1 cellular context compared by ENCODE assay signal in the genomic region with DNA sequence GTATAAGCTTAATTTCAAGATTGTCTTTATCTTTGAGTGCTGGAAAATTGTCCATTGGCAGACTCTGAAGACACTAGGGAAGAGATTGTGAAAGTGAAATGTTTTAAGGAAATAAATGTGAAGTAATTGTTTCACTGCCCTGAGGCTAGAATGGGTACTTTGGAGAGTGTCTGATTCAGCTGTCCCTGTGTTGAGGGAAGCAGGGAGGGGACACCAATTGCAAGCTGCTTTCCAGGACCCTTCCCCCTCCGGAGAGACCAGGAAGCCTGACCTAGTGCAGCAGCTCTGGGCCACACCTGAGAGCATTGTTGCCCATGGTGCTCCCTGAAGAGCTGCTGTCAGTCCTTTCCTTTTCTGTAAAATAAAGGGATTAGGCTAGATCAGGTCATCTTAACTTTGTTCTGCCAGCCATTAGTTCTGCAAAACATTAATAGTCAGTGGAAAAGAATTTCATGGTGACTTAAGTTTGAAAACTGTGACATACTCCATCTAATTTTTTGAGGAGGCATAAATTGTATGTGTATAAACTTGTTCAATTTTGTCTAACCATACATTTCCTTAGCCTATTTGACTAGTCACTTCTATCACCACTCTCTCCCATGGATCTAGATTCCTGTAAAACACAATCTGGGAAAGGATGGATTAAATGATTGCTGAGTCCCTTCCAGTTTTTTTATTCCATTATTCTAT.
TF ChIP-seq lines count a peak whose summit lies in the region.

No MANE protein-coding gene starts in this region.

TF ChIP-seq in GM23338, 12 proteins besides CTCF, POLR2A, EP300 and RAD21 (continued from another document):
- TF ChIP-seq, protein P1, sequence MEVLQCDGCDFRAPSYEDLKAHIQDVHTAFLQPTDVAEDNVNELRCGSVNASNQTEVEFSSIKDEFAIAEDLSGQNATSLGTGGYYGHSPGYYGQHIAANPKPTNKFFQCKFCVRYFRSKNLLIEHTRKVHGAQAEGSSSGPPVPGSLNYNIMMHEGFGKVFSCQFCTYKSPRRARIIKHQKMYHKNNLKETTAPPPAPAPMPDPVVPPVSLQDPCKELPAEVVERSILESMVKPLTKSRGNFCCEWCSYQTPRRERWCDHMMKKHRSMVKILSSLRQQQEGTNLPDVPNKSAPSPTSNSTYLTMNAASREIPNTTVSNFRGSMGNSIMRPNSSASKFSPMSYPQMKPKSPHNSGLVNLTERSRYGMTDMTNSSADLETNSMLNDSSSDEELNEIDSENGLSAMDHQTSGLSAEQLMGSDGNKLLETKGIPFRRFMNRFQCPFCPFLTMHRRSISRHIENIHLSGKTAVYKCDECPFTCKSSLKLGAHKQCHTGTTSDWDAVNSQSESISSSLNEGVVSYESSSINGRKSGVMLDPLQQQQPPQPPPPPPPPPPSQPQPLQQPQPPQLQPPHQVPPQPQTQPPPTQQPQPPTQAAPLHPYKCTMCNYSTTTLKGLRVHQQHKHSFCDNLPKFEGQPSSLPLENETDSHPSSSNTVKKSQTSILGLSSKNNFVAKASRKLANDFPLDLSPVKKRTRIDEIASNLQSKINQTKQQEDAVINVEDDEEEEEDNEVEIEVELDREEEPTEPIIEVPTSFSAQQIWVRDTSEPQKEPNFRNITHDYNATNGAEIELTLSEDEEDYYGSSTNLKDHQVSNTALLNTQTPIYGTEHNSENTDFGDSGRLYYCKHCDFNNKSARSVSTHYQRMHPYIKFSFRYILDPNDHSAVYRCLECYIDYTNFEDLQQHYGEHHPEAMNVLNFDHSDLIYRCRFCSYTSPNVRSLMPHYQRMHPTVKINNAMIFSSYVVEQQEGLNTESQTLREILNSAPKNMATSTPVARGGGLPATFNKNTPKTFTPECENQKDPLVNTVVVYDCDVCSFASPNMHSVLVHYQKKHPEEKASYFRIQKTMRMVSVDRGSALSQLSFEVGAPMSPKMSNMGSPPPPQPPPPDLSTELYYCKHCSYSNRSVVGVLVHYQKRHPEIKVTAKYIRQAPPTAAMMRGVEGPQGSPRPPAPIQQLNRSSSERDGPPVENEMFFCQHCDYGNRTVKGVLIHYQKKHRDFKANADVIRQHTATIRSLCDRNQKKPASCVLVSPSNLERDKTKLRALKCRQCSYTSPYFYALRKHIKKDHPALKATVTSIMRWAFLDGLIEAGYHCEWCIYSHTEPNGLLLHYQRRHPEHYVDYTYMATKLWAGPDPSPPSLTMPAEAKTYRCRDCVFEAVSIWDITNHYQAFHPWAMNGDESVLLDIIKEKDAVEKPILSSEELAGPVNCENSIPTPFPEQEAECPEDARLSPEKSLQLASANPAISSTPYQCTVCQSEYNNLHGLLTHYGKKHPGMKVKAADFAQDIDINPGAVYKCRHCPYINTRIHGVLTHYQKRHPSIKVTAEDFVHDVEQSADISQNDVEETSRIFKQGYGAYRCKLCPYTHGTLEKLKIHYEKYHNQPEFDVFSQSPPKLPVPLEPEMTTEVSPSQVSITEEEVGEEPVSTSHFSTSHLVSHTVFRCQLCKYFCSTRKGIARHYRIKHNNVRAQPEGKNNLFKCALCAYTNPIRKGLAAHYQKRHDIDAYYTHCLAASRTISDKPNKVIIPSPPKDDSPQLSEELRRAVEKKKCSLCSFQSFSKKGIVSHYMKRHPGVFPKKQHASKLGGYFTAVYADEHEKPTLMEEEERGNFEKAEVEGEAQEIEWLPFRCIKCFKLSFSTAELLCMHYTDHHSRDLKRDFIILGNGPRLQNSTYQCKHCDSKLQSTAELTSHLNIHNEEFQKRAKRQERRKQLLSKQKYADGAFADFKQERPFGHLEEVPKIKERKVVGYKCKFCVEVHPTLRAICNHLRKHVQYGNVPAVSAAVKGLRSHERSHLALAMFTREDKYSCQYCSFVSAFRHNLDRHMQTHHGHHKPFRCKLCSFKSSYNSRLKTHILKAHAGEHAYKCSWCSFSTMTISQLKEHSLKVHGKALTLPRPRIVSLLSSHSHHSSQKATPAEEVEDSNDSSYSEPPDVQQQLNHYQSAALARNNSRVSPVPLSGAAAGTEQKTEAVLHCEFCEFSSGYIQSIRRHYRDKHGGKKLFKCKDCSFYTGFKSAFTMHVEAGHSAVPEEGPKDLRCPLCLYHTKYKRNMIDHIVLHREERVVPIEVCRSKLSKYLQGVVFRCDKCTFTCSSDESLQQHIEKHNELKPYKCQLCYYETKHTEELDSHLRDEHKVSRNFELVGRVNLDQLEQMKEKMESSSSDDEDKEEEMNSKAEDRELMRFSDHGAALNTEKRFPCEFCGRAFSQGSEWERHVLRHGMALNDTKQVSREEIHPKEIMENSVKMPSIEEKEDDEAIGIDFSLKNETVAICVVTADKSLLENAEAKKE (CRISPR knock-in tag; IDR thresholded peaks at IDR 0.05): no peak
